In genomic region chr17:4635823-4636375, GRCh38 we compare ENCODE assay signal across 10 cellular contexts. TPM values are rescaled to one million over a fixed set of nuclear protein-coding genes. Genes with fewer than 3 reads are reported as not detected.
A peak's percentile ranks its signal among the peaks of the same experiment; 100 is the strongest.
DNase-seq lines count a peak whose midpoint lies in the region; ATAC-seq and TF ChIP-seq lines count a peak whose summit lies in the region.
"Had no signal": no experiment of that assay in that cellular context is flagged by ENCODE, and none has a peak within 500 bp of the region (broad histone marks: within the 10 kb centered on the region; RNA-seq: fewer than 3 reads in every experiment).

No MANE protein-coding gene starts in this region.

- TF ChIP-seq POLR2A in adrenal gland (IDR thresholded peaks at IDR 0.05) (no peak), suprapubic skin (IDR thresholded peaks at IDR 0.05) (no peak)

- peaks cover 97% of the 10 kb centered on the region for H3K36me3 Mint-ChIP-seq in dendritic cell treated with granulocyte-macrophage colony-stimulating factor and Interleukin-4, amounts not matched to agents 40 ng/mL and 50 ng/mL, for 4 days (ENCODE audit: low read depth)

- no peak overlapping the region for H3K27ac ChIP-seq in adrenal gland
- no peak overlapping the region for H3K27ac ChIP-seq in suprapubic skin

- H3K36me3 ChIP-seq in adrenal gland (replicated peaks in 1 of 2) (no peaks in the 10 kb centered on the region), suprapubic skin (no peaks in the 10 kb centered on the region)

- H3K9me3 ChIP-seq in adrenal gland (replicated peaks in 1 of 3) = no peaks in the 10 kb centered on the region
- H3K9me3 ChIP-seq in suprapubic skin = no peaks in the 10 kb centered on the region

- WGBS in adrenal gland, 4 donors = 15 to 29% (median 22%) methylated on average over 10 of the region's 10 CpGs
- WGBS in suprapubic skin = 8% methylated on average over 10 of the region's 10 CpGs

- ATAC-seq in GM19023 (IDR thresholded peaks at IDR 0.05; ENCODE audit: unreplicated experiment) (peak; percentile 66), HG02571 (IDR thresholded peaks at IDR 0.05; ENCODE audit: unreplicated experiment) (no peak)

- H3K9me3 Mint-ChIP-seq in dendritic cell treated with granulocyte-macrophage colony-stimulating factor and Interleukin-4, amounts not matched to agents 40 ng/mL and 50 ng/mL, for 4 days = no peaks in the 10 kb centered on the region

- H3K4me1 Mint-ChIP-seq in dendritic cell treated with granulocyte-macrophage colony-stimulating factor and Interleukin-4, amounts not matched to agents 40 ng/mL and 50 ng/mL, for 4 days (ENCODE audit: low read depth) = peaks cover 80% of the 10 kb centered on the region

- no peak overlapping the region for H3K4me3 ChIP-seq in adrenal gland
- H3K4me3 ChIP-seq in suprapubic skin = no peak overlapping the region

- H3K4me3 Mint-ChIP-seq in dendritic cell treated with granulocyte-macrophage colony-stimulating factor and Interleukin-4, amounts not matched to agents 40 ng/mL and 50 ng/mL, for 4 days = peak overlapping the region; percentile 100

- intact Hi-C loops in dendritic cell treated with granulocyte-macrophage colony-stimulating factor and Interleukin-4, amounts not matched to agents 40 ng/mL and 50 ng/mL, for 4 days (cut with micrococcal nuclease) = loop anchor here (2.0 kb wide), 1 partner anchor 63 kb away; no protein-coding TSS in a partner anchor
- intact Hi-C loops in adrenal gland (cut with DNase I) = no loop called here

- no peak for TF ChIP-seq CTCF in adrenal gland (IDR thresholded peaks at IDR 0.05)
- TF ChIP-seq CTCF in suprapubic skin (IDR thresholded peaks at IDR 0.05) = no peak

- peak; percentile 19 for DNase-seq in DMS79 (lab: John Stamatoyannopoulos, UW)
- DNase-seq in KBM-7 = peak; percentile 91
- DNase-seq in NCI-H1092 (lab: John Stamatoyannopoulos, UW) = no peak
- DNase-seq in adrenal gland = no peak
- DNase-seq in suprapubic skin (ENCODE audit: low spot score in 2 of 2) = no peak
- DNase-seq: NCI-H526 treated with DMSO at 0.1 percent for 48 hours; stimulated activated CD4-positive, alpha-beta T cell treated with anti-CD3 and anti-CD28 coated beads, Interleukin-4, amount 100 ng/mL, for 1 hour had no signal

- H3K4me1 ChIP-seq in adrenal gland (replicated peaks in 1 of 2) (no peaks in the 10 kb centered on the region), suprapubic skin (peaks cover 22% of the 10 kb centered on the region)

- H3K27ac Mint-ChIP-seq in dendritic cell treated with granulocyte-macrophage colony-stimulating factor and Interleukin-4, amounts not matched to agents 40 ng/mL and 50 ng/mL, for 4 days = peak overlapping the region; percentile 88

- peaks cover 9% of the 10 kb centered on the region for H3K27me3 ChIP-seq in adrenal gland
- H3K27me3 ChIP-seq in suprapubic skin = peaks cover 38% of the 10 kb centered on the region

- in situ Hi-C loops in KBM-7 (cut with MboI; ENCODE audit: low pct_unique_long_range_greater_than_20kb, low sequenced_read_pairs) = no loop called here

- TF ChIP-seq EP300 in suprapubic skin (IDR thresholded peaks at IDR 0.05) = no peak

- no peaks in the 10 kb centered on the region for H3K27me3 Mint-ChIP-seq in dendritic cell treated with granulocyte-macrophage colony-stimulating factor and Interleukin-4, amounts not matched to agents 40 ng/mL and 50 ng/mL, for 4 days

RNA-seq across cellular contexts. Expression of gene ALOX15, which starts 5.6 kb away (rescaled TPM):
- total RNA-seq in adrenal gland = under 1 TPM in 1 of 8 donors, not detected in 7; 0.56 TPM
- polyA plus RNA-seq in adrenal gland = under 1 TPM in 1 of 3 donors, not detected in 2; 0.08 TPM
- 1 to 10 TPM in 1 of 4 donors, under 1 TPM in 3; 0.15 to 1.5 (median 0.36) TPM for total RNA-seq in suprapubic skin

RNA-seq across cellular contexts. Expression of gene SMTNL2, which starts 51.6 kb away (rescaled TPM):
- under 1 TPM in 4 of 8 donors, not detected in 4; 0.11 to 0.67 (median 0.16) TPM for total RNA-seq in adrenal gland
- under 1 TPM in 2 of 3 donors, not detected in 1; 0.16 to 0.24 TPM for polyA plus RNA-seq in adrenal gland
- total RNA-seq in suprapubic skin = 1 to 10 TPM in 1 of 4 donors, under 1 TPM in 2, not detected in 1; 0.64 to 1.3 (median 0.81) TPM

Comparison
In these comparisons a context has a peak if more than half of its experiments do, and no peak if none do; other contexts are left out.
1. DNase-seq: peak in DMS79 (single experiment) and KBM-7 (single experiment); none in NCI-H1092 (single experiment), adrenal gland (0 of 7) and suprapubic skin (0 of 2).